12 cellular contexts compared by ENCODE assay signal in the genomic region with DNA sequence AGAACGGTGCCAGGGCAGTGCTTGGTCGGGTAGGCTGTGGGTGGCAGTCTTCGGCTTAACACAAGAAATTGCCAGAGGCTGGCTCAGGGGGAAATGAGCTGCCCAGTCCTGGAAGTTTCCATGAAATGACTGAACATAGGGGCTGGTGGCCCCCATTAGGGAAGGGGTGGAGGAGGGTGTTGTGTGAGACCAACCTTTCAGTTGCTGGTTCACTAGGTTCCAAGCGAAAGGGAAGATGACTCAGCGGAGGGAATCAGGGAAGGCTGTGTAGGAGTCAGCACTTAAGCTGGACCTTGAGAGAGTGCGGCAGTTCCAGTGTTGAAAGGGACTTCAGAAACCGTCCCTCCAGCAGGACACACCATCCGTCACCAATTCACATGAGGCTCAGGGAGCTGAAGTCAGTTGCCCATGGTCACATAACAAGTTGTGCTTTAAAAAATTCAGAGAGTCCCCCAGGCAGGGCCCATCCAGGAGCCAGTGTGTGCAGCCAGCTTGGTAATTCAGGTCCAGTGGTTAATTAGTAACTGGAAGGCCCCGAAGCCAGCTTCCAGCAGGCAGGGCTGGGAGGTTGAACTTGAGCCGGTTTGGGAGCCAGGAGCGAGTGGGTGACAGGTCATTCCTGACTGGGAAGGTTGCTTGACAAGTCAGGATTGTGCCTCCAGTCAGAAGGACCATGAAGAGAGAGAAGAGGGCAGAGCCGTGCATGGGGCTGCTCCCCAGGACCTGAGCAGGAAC. TPM values are rescaled to one million over a fixed set of nuclear protein-coding genes. Genes with fewer than 3 reads are reported as not detected.
DNase-seq lines count a peak whose midpoint lies in the region; ATAC-seq and TF ChIP-seq lines count a peak whose summit lies in the region.
"Had no signal": no experiment of that assay in that cellular context is flagged by ENCODE, and none has a peak within 500 bp of the region (broad histone marks: within the 10 kb centered on the region; RNA-seq: fewer than 3 reads in every experiment).

TSS of gene SGK2 (plus strand) at position 616 of the 735 bp plus-strand sequence. CDS start 7,469 bp downstream, outside the sequence.

- H3K27ac Mint-ChIP-seq in brain = peak within 1 kb of the TSS in 3 of 5 experiments; percentile 33 to 67 (median 56)

- intact Hi-C loops in stomach (cut with DNase I; ENCODE audit: low total_unique reads) = no loop called here

- no peaks in the 10 kb centered on the region for H3K36me3 Mint-ChIP-seq in brain

- peak within 1 kb of the TSS; percentile 62 to 87 for H3K27ac ChIP-seq in liver (ENCODE audit: low read depth in 1 of 2, low read length in 2 of 2)
- peak within 1 kb of the TSS; percentile 85 to 94 (median 88) for H3K27ac ChIP-seq in stomach

- peak within 1 kb of the TSS; percentile 31 to 67 for H3K9ac ChIP-seq in liver (ENCODE audit: low read depth in 1 of 2, low read length in 2 of 2)

- DNase-seq in HT1080 (ENCODE audit: low read depth) (peak; percentile 41), stomach (peak; percentile 90), germinal center (ENCODE audit: low spot score) (no peak), SKM-1 treated with dmso at 0.1 percent for 144 hours (lab: John Stamatoyannopoulos, UW; ENCODE audit: unreplicated experiment) (no peak), GM13977 (ENCODE audit: low spot score) (no peak)
- DNase-seq: cerebellar nuclear complex; NCI-H2029 treated with DMSO at 0.1 percent for 48 hours; SHP77 treated with DMSO at 0.1 percent for 48 hours; stimulated activated naive CD8-positive, alpha-beta T cell treated with anti-CD3 and anti-CD28 coated beads, Interleukin-15, amount 100 ng/mL, for 72 hours had no signal

- no peaks in the 10 kb centered on the region for H3K27me3 ChIP-seq in liver (ENCODE audit: control insufficient read depth in 4 of 4, insufficient read depth in 4 of 4, low read length in 3 of 4)
- H3K27me3 ChIP-seq in stomach = no peaks in the 10 kb centered on the region

- H3K4me1 Mint-ChIP-seq in brain = no peaks in the 10 kb centered on the region
- H3K4me1 Mint-ChIP-seq: stimulated activated naive CD8-positive, alpha-beta T cell treated with anti-CD3 and anti-CD28 coated beads, Interleukin-15, amount 100 ng/mL, for 72 hours had no signal

- H3K4me3 ChIP-seq in liver (ENCODE audit: low read depth in 1 of 3, low read length in 3 of 3) (peak within 1 kb of the TSS; percentile 66 to 87 (median 86)), stomach (peak within 1 kb of the TSS; percentile 2 to 41 (median 16))

- no peak for TF ChIP-seq POLR2A in stomach (IDR thresholded peaks at IDR 0.05)

- H3K27me3 Mint-ChIP-seq in brain = peaks cover 13% of the 10 kb centered on the region
- H3K27me3 Mint-ChIP-seq: stimulated activated naive CD8-positive, alpha-beta T cell treated with anti-CD3 and anti-CD28 coated beads, Interleukin-15, amount 100 ng/mL, for 72 hours had no signal

- in situ Hi-C loops in GM13977 (cut with MboI; ENCODE audit: low pct_unique_long_range_greater_than_20kb, low sequenced_read_pairs, unreplicated experiment) = no loop called here

- no peak for TF ChIP-seq CTCF in brain (conservative IDR thresholded peaks at IDR 0.05)
- TF ChIP-seq CTCF in liver (IDR thresholded peaks at IDR 0.05; ENCODE audit: low read depth, low read length, missing input control) = no peak
- TF ChIP-seq CTCF in stomach (IDR thresholded peaks at IDR 0.05) = no peak
- no peak for TF ChIP-seq CTCF in GM13977 (IDR thresholded peaks at IDR 0.05; ENCODE audit: extremely low read depth, insufficient read depth, missing control alignments)

- ATAC-seq in GM21786 (IDR thresholded peaks at IDR 0.05; ENCODE audit: unreplicated experiment) = no peak
- ATAC-seq: stimulated activated naive CD8-positive, alpha-beta T cell treated with anti-CD3 and anti-CD28 coated beads, Interleukin-15, amount 100 ng/mL, for 72 hours had no signal

- peak within 1 kb of the TSS in 1 of 5 experiments; percentile 50 for H3K4me3 Mint-ChIP-seq in brain
- H3K4me3 Mint-ChIP-seq: stimulated activated naive CD8-positive, alpha-beta T cell treated with anti-CD3 and anti-CD28 coated beads, Interleukin-15, amount 100 ng/mL, for 72 hours had no signal

- no peaks in the 10 kb centered on the region for H3K9me3 Mint-ChIP-seq in brain
- H3K9me3 Mint-ChIP-seq: stimulated activated naive CD8-positive, alpha-beta T cell treated with anti-CD3 and anti-CD28 coated beads, Interleukin-15, amount 100 ng/mL, for 72 hours had no signal

- H3K4me1 ChIP-seq in liver (ENCODE audit: control insufficient read depth in 4 of 4, insufficient read depth in 4 of 4, low read length in 3 of 4) (peaks cover 7 to 45% (median 28%) of the 10 kb centered on the region in 4 donors), stomach (peaks cover 12 to 23% (median 16%) of the 10 kb centered on the region in 4 donors)

- no peaks in the 10 kb centered on the region for H3K9me3 ChIP-seq in liver (ENCODE audit: control insufficient read depth in 4 of 4, low read length in 3 of 4)
- no peaks in the 10 kb centered on the region for H3K9me3 ChIP-seq in stomach

- peak in 1 of 2 donors; percentile 33 for TF ChIP-seq RAD21 in liver (IDR thresholded peaks at IDR 0.05)

- no peak for TF ChIP-seq EP300 in stomach (IDR thresholded peaks at IDR 0.05)

- 25% methylated on average over 12 of the region's 12 CpGs for WGBS in liver
- WGBS in stomach, 5 donors = 30 to 57% (median 48%) methylated on average over 12 of the region's 12 CpGs

- H3K36me3 ChIP-seq in liver (ENCODE audit: control insufficient read depth in 4 of 4, insufficient read depth in 3 of 4, low read depth in 1 of 4, low read length in 3 of 4) (peaks cover 0 to 5% (median 0%) of the 10 kb centered on the region in 4 donors), stomach (no peaks in the 10 kb centered on the region)

TF ChIP-seq in liver, 16 proteins besides CTCF, POLR2A, EP300 and RAD21 (continues in another document):
- TF ChIP-seq, protein P1, sequence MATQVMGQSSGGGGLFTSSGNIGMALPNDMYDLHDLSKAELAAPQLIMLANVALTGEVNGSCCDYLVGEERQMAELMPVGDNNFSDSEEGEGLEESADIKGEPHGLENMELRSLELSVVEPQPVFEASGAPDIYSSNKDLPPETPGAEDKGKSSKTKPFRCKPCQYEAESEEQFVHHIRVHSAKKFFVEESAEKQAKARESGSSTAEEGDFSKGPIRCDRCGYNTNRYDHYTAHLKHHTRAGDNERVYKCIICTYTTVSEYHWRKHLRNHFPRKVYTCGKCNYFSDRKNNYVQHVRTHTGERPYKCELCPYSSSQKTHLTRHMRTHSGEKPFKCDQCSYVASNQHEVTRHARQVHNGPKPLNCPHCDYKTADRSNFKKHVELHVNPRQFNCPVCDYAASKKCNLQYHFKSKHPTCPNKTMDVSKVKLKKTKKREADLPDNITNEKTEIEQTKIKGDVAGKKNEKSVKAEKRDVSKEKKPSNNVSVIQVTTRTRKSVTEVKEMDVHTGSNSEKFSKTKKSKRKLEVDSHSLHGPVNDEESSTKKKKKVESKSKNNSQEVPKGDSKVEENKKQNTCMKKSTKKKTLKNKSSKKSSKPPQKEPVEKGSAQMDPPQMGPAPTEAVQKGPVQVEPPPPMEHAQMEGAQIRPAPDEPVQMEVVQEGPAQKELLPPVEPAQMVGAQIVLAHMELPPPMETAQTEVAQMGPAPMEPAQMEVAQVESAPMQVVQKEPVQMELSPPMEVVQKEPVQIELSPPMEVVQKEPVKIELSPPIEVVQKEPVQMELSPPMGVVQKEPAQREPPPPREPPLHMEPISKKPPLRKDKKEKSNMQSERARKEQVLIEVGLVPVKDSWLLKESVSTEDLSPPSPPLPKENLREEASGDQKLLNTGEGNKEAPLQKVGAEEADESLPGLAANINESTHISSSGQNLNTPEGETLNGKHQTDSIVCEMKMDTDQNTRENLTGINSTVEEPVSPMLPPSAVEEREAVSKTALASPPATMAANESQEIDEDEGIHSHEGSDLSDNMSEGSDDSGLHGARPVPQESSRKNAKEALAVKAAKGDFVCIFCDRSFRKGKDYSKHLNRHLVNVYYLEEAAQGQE (IDR thresholded peaks at IDR 0.05) = peak; percentile 73
- no peak for TF ChIP-seq GABPA (IDR thresholded peaks at IDR 0.05 in 1 of 2, conservative IDR thresholded peaks at IDR 0.05 in 1 of 2)
- TF ChIP-seq ZBTB33 (IDR thresholded peaks at IDR 0.05) = no peak
- TF ChIP-seq NR2F2 (IDR thresholded peaks at IDR 0.05) = no peak
- TF ChIP-seq HNF4G (IDR thresholded peaks at IDR 0.05) = peak; percentile 18
- TF ChIP-seq, protein P2, sequence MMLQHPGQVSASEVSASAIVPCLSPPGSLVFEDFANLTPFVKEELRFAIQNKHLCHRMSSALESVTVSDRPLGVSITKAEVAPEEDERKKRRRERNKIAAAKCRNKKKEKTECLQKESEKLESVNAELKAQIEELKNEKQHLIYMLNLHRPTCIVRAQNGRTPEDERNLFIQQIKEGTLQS (IDR thresholded peaks at IDR 0.05) = peak; percentile 31
- peak; percentile 97 for TF ChIP-seq TAF1 (conservative IDR thresholded peaks at IDR 0.05)
- peak; percentile 35 for TF ChIP-seq YY1 (IDR thresholded peaks at IDR 0.05)
- peak; percentile 85 for TF ChIP-seq SP1 (IDR thresholded peaks at IDR 0.05)
- no peak for TF ChIP-seq FOXA2 (IDR thresholded peaks at IDR 0.05)
- no peak for TF ChIP-seq EGR1 (IDR thresholded peaks at IDR 0.05; ENCODE audit: low read depth in 2 of 2)

RNA-seq across cellular contexts. Expression of gene SGK2, which starts in this region (rescaled TPM):
- not detected in 2 replicates for total RNA-seq in HT1080 (2014; rRNA removed; shearing (Covaris generic))
- not detected in 2 replicates for polyA plus RNA-seq in HT1080 (2015; cell fraction: cytosol; rRNA removed)
- polyA plus RNA-seq in HT1080 (2015; cell fraction: nucleus; rRNA removed) = not detected in 2 replicates
- polyA plus RNA-seq in brain (ENCODE audit: insufficient read depth, low read depth, low replicate concordance) = 7.3 TPM
- 100 to 1,000 TPM in 1 of 2 donors, 10 to 100 TPM in 1; 33.8 to 253 TPM for total RNA-seq in liver
- 10 to 100 TPM; 22.9 to 86.8 TPM for polyA plus RNA-seq in liver
- 100 to 1,000 TPM in 1 of 5 donors, 10 to 100 TPM in 4; 21.7 to 118 (median 51.4) TPM for total RNA-seq in stomach
- polyA plus RNA-seq in stomach = 10 to 100 TPM in 2 of 3 donors, 1 to 10 TPM in 1; 2.1 to 19.2 (median 15.3) TPM

Comparison
In these comparisons a context has a peak if more than half of its experiments do, and no peak if none do; other contexts are left out.
1. RNA of gene SGK2 (total RNA-seq): 33.8 to 253 TPM in liver and 21.7 to 118 TPM in stomach; not detected in HT1080; every median in the first group is over 10 times any median in the second.
2. Peak in DNase-seq in HT1080; RNA of the gene not detected or under 1 TPM.